18 cellular contexts compared by ENCODE assay signal in the genomic region with DNA sequence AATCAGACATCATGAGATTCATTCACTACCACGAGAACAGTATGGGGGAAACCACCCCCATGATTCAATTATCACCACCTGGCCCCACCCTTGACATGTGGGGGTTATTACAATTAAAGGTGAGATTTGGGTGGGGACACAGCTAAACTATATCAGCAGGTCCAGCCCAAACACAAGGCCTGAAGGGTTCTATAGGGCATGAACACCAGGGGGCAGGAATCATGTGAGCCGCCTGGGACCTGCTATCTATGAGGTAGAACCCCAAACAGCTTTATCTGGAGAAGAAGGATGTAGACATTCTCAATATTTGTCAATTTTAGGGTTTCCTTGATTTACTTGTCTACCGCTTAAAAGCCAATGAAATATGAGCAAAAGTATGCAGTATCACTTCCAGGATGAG.
"Had no signal": no experiment of that assay in that cellular context is flagged by ENCODE, and none has a peak within 500 bp of the region (broad histone marks: within the 10 kb centered on the region; RNA-seq: fewer than 3 reads in every experiment).

No MANE protein-coding gene starts in this region.

- H3K36me3 ChIP-seq: esophagus squamous epithelium, thoracic aorta had no signal

- H3K9me3 ChIP-seq: esophagus squamous epithelium, thoracic aorta had no signal

- H3K27me3 Mint-ChIP-seq: memory B cell had no signal

- H3K4me1 Mint-ChIP-seq: memory B cell; natural killer cell; stimulated activated effector memory CD8-positive, alpha-beta T cell treated with anti-CD3 and anti-CD28 coated beads, Interleukin-12 subunit alpha, Interleukin-12 subunit beta, amount 100 ng/mL, for 72 hours had no signal

- DNase-seq: activated CD4-positive, alpha-beta T cell treated with anti-CD3 and anti-CD28 coated beads for 1 hour; activated CD4-positive, alpha-beta T cell treated with anti-CD3 and anti-CD28 coated beads, Interleukin-2, amount 50 U/mL, for 48 hours; activated naive CD4-positive, alpha-beta T cell treated with anti-CD3 and anti-CD28 coated beads, Interleukin-2, amount 50 U/mL, for 16 hours; activated T-cell treated with anti-CD3 and anti-CD28 coated beads, Interleukin-2, amount 50 U/mL, for 1 hour; esophagus squamous epithelium; hippocampal formation; kidney glomerular epithelial cell; left ventricle myocardium superior; natural killer cell; nucleus accumbens; posterior cingulate gyrus; retina; stimulated activated CD4-positive, alpha-beta T cell treated with anti-CD3 and anti-CD28 coated beads, Interleukin-12 subunit alpha, Interleukin-12 subunit beta, amount 100 ng/mL, for 4 hours; stimulated activated CD4-positive, alpha-beta T cell treated with anti-CD3 and anti-CD28 coated beads, Interleukin-2, amount 100 ng/mL, for 24 hours; T-helper 9 cell had no signal

- H3K27me3 ChIP-seq: esophagus squamous epithelium had no signal

- H3K4me3 Mint-ChIP-seq: memory B cell; natural killer cell; stimulated activated effector memory CD8-positive, alpha-beta T cell treated with anti-CD3 and anti-CD28 coated beads, Interleukin-12 subunit alpha, Interleukin-12 subunit beta, amount 100 ng/mL, for 72 hours had no signal

- H3K27ac ChIP-seq: esophagus squamous epithelium, thoracic aorta had no signal

- H3K4me3 ChIP-seq: esophagus squamous epithelium, thoracic aorta had no signal

- H3K27ac Mint-ChIP-seq: memory B cell; natural killer cell; stimulated activated effector memory CD8-positive, alpha-beta T cell treated with anti-CD3 and anti-CD28 coated beads, Interleukin-12 subunit alpha, Interleukin-12 subunit beta, amount 100 ng/mL, for 72 hours had no signal

- H3K36me3 Mint-ChIP-seq: memory B cell; natural killer cell; stimulated activated effector memory CD8-positive, alpha-beta T cell treated with anti-CD3 and anti-CD28 coated beads, Interleukin-12 subunit alpha, Interleukin-12 subunit beta, amount 100 ng/mL, for 72 hours had no signal

- ATAC-seq: left ventricle myocardium superior; natural killer cell; stimulated activated effector memory CD8-positive, alpha-beta T cell treated with anti-CD3 and anti-CD28 coated beads, Interleukin-12 subunit alpha, Interleukin-12 subunit beta, amount 100 ng/mL, for 72 hours had no signal
